8 cellular contexts compared by ENCODE assay signal in the genomic region with DNA sequence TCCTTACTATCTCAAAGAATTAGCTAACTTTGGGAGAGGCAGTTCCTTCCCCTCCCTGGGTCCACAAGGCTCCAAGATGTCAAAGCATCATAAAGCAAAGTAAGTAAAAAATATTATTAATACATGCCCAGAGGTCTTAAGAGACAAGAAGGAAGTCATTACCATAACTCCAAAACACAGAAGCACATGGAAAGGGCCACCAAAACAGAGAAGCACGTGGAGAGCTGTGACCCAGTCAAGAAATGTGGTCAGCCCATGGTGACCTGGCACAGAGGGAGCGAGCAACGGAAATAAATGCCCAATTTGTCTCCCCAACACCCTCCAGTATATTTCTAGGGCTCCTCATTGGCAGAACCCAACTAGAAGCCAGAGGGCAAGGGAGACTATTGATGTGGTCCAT.
"Had no signal": no experiment of that assay in that cellular context is flagged by ENCODE, and none has a peak within 500 bp of the region (broad histone marks: within the 10 kb centered on the region; RNA-seq: fewer than 3 reads in every experiment).

No MANE protein-coding gene starts in this region.

- DNase-seq: GDM1, GF-D8 had no signal

- FAIRE-seq: G401.6, GM12878, GM12891, GM12892, GM18507, GM19239 had no signal

- H3K4me3 ChIP-seq: GM12878 had no signal

- ATAC-seq: GM12878 had no signal
